22 cellular contexts compared by ENCODE assay signal in genomic region chr19:56324425-56324824, GRCh38. TPM values are rescaled to one million over a fixed set of nuclear protein-coding genes. Genes with fewer than 3 reads are reported as not detected.
"Had no signal": no experiment of that assay in that cellular context is flagged by ENCODE, and none has a peak within 500 bp of the region (broad histone marks: within the 10 kb centered on the region; RNA-seq: fewer than 3 reads in every experiment).

No MANE protein-coding gene starts in this region.

- H3K27ac ChIP-seq: body of pancreas, cardiac muscle cell, foreskin keratinocyte, left ventricle myocardium inferior, sigmoid colon, thoracic aorta had no signal

- H3K36me3 ChIP-seq: cardiac muscle cell, left ventricle myocardium inferior, sigmoid colon, thoracic aorta had no signal

- DNase-seq: activated CD4-positive, alpha-beta T cell treated with anti-CD3 and anti-CD28 coated beads for 1 hour; activated gamma-delta T cell treated with Interleukin-2 at 50 U/mL for 16 hours; activated T-cell treated with anti-CD3 and anti-CD28 coated beads, Interleukin-2, amount 50 U/mL, for 1 hour; anterior cingulate cortex; body of pancreas; dermis blood vessel endothelial cell; effector memory CD4-positive, alpha-beta T cell; foreskin keratinocyte; immature natural killer cell; kidney glomerular epithelial cell; left ventricle myocardium inferior; mammary epithelial cell; midbrain; natural killer cell; sigmoid colon; stimulated activated CD4-positive, alpha-beta T cell treated with anti-CD3 and anti-CD28 coated beads, Interleukin-4, amount 100 ng/mL, for 1 hour; stimulated activated naive CD4-positive, alpha-beta T cell treated with Interleukin-2 at 50 U/mL for 16 hours had no signal

- H3K9me3 ChIP-seq: body of pancreas, left ventricle myocardium inferior, sigmoid colon, thoracic aorta had no signal

- H3K27me3 ChIP-seq: body of pancreas, cardiac muscle cell, foreskin keratinocyte, sigmoid colon had no signal

- H3K4me3 ChIP-seq: body of pancreas, cardiac muscle cell, left ventricle myocardium inferior, sigmoid colon, thoracic aorta had no signal

- H3K4me1 ChIP-seq: body of pancreas, foreskin keratinocyte, sigmoid colon had no signal

RNA-seq across cellular contexts. Expression of gene EDDM13, which starts 51.9 kb away (rescaled TPM):
- total RNA-seq: body of pancreas, cardiac muscle cell, osteoblast, posterior vena cava, renal cortical epithelial cell, sigmoid colon, thoracic aorta had no signal
